Comparison of ENCODE assay signal across 13 cellular contexts in the genomic region with DNA sequence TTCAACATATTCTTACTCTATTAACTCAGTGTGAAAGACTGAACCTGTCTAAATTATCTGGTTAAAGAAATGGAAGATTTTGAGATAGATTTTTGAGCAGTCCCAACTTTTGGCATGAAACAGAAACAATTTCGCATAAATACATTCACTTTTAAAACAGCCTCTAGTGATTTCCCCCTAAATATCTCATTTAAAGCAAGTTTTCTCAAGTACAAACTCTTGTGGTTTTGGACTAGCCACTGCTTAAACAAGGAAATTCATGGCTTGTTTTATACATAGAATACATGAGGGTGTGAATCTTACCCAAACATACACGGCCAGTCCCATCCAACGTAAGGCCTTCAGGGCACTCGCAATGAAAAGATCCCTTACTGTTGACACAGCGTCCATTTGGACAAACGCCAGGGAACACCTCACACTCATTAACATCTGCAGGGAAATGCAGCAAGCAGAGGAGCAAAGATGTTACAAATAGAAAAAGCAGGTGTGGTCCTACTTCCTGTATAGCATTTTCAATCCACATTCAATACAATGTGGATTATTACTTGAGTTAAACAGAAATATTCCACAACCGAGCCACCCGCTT.
DNase-seq lines count a peak whose midpoint lies in the region; ATAC-seq and TF ChIP-seq lines count a peak whose summit lies in the region.
"Had no signal": no experiment of that assay in that cellular context is flagged by ENCODE, and none has a peak within 500 bp of the region (broad histone marks: within the 10 kb centered on the region; RNA-seq: fewer than 3 reads in every experiment).

No MANE protein-coding gene starts in this region.

- peaks cover 16% of the 10 kb centered on the region for H3K36me3 Mint-ChIP-seq in WTC11
- H3K36me3 Mint-ChIP-seq in activated T-cell treated with anti-CD3 and anti-CD28 coated beads, Interleukin-2, amount 50 U/mL, for 24 hours (ENCODE audit: low read depth) = no peaks in the 10 kb centered on the region
- H3K36me3 Mint-ChIP-seq: activated CD4-positive, alpha-beta memory T cell treated with anti-CD3 and anti-CD28 coated beads for 36 hours; activated naive CD8-positive, alpha-beta T cell had no signal

- no peaks in the 10 kb centered on the region for H3K9me3 ChIP-seq in HEK293 (ENCODE audit: control insufficient read depth, insufficient read depth, low read depth, low read length)
- H3K9me3 ChIP-seq: Caco-2 had no signal

- ATAC-seq in WTC11 (no peak), GM21381 (IDR thresholded peaks at IDR 0.05; ENCODE audit: unreplicated experiment) (no peak)

- peak overlapping the region; percentile 48 for H3K27ac Mint-ChIP-seq in WTC11
- H3K27ac Mint-ChIP-seq in activated T-cell treated with anti-CD3 and anti-CD28 coated beads, Interleukin-2, amount 50 U/mL, for 24 hours = no peak overlapping the region
- H3K27ac Mint-ChIP-seq: activated CD4-positive, alpha-beta memory T cell treated with anti-CD3 and anti-CD28 coated beads for 36 hours; activated naive CD8-positive, alpha-beta T cell; T-helper 1 cell treated with Interleukin-12 subunit alpha and Interleukin-12 subunit beta and Interleukin-4 antibody, amounts not matched to agents 30 μg/mL and 1 μg/mL, for 36 hours had no signal

- H3K27ac ChIP-seq in HEK293 (ENCODE audit: extremely low read depth, low read depth, low read length) = peak overlapping the region; percentile 19; the same call in 1 of the 2 replicates

- peaks cover 19% of the 10 kb centered on the region for H3K4me1 ChIP-seq in HEK293 (ENCODE audit: control insufficient read depth, insufficient read depth, low read length)
- H3K4me1 ChIP-seq: Caco-2 had no signal

- H3K4me3 ChIP-seq in HEK293 (ENCODE audit: low read depth, low read length) = no peak overlapping the region

- no peaks in the 10 kb centered on the region for H3K27me3 Mint-ChIP-seq in WTC11 (ENCODE audit: low read depth)
- no peaks in the 10 kb centered on the region for H3K27me3 Mint-ChIP-seq in activated T-cell treated with anti-CD3 and anti-CD28 coated beads, Interleukin-2, amount 50 U/mL, for 24 hours
- H3K27me3 Mint-ChIP-seq: activated CD4-positive, alpha-beta memory T cell treated with anti-CD3 and anti-CD28 coated beads for 36 hours had no signal

- CTCF ChIA-PET in HEK293 (lab: Yijun Ruan, JAX) = interaction anchor here (0.8 kb wide), 1 partner anchor 18 kb away, joined by 3 read pairs; no protein-coding TSS in a partner anchor
- CTCF ChIA-PET in WTC11 (lab: Charles Lee) = no interaction called here

- peaks cover 7% of the 10 kb centered on the region for H3K4me1 Mint-ChIP-seq in WTC11
- no peaks in the 10 kb centered on the region for H3K4me1 Mint-ChIP-seq in activated T-cell treated with anti-CD3 and anti-CD28 coated beads, Interleukin-2, amount 50 U/mL, for 24 hours (ENCODE audit: low read depth)

- peaks cover 35 to 38% of the 10 kb centered on the region in 2 experiments for H3K36me3 ChIP-seq in HEK293 (ENCODE audit: control insufficient read depth in 2 of 2, insufficient read depth in 1 of 2, low read length in 2 of 2)

- POLR2A ChIA-PET in HEK293 (lab: Yijun Ruan, JAX) = no interaction called here
- POLR2A ChIA-PET in WTC11 (lab: Charles Lee) = no interaction called here

- no peaks in the 10 kb centered on the region for H3K9me3 Mint-ChIP-seq in WTC11
- H3K9me3 Mint-ChIP-seq in activated T-cell treated with anti-CD3 and anti-CD28 coated beads, Interleukin-2, amount 50 U/mL, for 24 hours = no peaks in the 10 kb centered on the region
- H3K9me3 Mint-ChIP-seq: activated CD4-positive, alpha-beta memory T cell treated with anti-CD3 and anti-CD28 coated beads for 36 hours; T-helper 1 cell treated with Interleukin-12 subunit alpha and Interleukin-12 subunit beta and Interleukin-4 antibody, amounts not matched to agents 30 μg/mL and 1 μg/mL, for 36 hours had no signal

- TF ChIP-seq CTCF in HEK293 (tag by site-specific recombination; IDR thresholded peaks at IDR 0.05) (no peak), WTC11 (IDR thresholded peaks at IDR 0.05) (no peak)

- DNase-seq in NCI-H2029 treated with DMSO at 0.1 percent for 48 hours (lab: John Stamatoyannopoulos, UW) (peak; percentile 93), WTC11 (ENCODE audit: low spot score) (no peak), mucosa of gallbladder (ENCODE audit: low spot score) (peak; percentile 17), C1 segment of cervical spinal cord (lab: John Stamatoyannopoulos, UW) (no peak), retina (no peak)
- no peak for DNase-seq in activated T-cell treated with anti-CD3 and anti-CD28 coated beads, Interleukin-2, amount 50 U/mL, for 24 hours
- DNase-seq: activated CD4-positive, alpha-beta memory T cell treated with anti-CD3 and anti-CD28 coated beads for 36 hours; Caco-2; hippocampal formation had no signal

- H3K4me3 Mint-ChIP-seq in WTC11 = no peak overlapping the region
- H3K4me3 Mint-ChIP-seq in activated T-cell treated with anti-CD3 and anti-CD28 coated beads, Interleukin-2, amount 50 U/mL, for 24 hours = no peak overlapping the region
- H3K4me3 Mint-ChIP-seq: activated CD4-positive, alpha-beta memory T cell treated with anti-CD3 and anti-CD28 coated beads for 36 hours; activated naive CD8-positive, alpha-beta T cell; T-helper 1 cell treated with Interleukin-12 subunit alpha and Interleukin-12 subunit beta and Interleukin-4 antibody, amounts not matched to agents 30 μg/mL and 1 μg/mL, for 36 hours had no signal

TF ChIP-seq in HEK293, 187 proteins besides CTCF, POLR2A, EP300 and RAD21 (continues in another document):
- TF ChIP-seq MYNN (tag by site-specific recombination; IDR thresholded peaks at IDR 0.05; ENCODE audit: borderline replicate concordance) = no peak
- TF ChIP-seq, protein P1, sequence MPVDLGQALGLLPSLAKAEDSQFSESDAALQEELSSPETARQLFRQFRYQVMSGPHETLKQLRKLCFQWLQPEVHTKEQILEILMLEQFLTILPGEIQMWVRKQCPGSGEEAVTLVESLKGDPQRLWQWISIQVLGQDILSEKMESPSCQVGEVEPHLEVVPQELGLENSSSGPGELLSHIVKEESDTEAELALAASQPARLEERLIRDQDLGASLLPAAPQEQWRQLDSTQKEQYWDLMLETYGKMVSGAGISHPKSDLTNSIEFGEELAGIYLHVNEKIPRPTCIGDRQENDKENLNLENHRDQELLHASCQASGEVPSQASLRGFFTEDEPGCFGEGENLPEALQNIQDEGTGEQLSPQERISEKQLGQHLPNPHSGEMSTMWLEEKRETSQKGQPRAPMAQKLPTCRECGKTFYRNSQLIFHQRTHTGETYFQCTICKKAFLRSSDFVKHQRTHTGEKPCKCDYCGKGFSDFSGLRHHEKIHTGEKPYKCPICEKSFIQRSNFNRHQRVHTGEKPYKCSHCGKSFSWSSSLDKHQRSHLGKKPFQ (tag by site-specific recombination; IDR thresholded peaks at IDR 0.05) = peak; percentile 89
- TF ChIP-seq, protein P2, sequence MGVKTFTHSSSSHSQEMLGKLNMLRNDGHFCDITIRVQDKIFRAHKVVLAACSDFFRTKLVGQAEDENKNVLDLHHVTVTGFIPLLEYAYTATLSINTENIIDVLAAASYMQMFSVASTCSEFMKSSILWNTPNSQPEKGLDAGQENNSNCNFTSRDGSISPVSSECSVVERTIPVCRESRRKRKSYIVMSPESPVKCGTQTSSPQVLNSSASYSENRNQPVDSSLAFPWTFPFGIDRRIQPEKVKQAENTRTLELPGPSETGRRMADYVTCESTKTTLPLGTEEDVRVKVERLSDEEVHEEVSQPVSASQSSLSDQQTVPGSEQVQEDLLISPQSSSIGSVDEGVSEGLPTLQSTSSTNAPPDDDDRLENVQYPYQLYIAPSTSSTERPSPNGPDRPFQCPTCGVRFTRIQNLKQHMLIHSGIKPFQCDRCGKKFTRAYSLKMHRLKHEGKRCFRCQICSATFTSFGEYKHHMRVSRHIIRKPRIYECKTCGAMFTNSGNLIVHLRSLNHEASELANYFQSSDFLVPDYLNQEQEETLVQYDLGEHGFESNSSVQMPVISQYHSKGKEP (tag by site-specific recombination; IDR thresholded peaks at IDR 0.05) = peak; percentile 95
- no peak for TF ChIP-seq SCRT2 (tag by site-specific recombination; IDR thresholded peaks at IDR 0.05)

TF ChIP-seq in WTC11, 78 proteins besides CTCF, POLR2A, EP300 and RAD21 (continues in another document):
- TF ChIP-seq FOXP1 (CRISPR knock-in tag; IDR thresholded peaks at IDR 0.05; ENCODE audit: borderline replicate concordance) = no peak
- TF ChIP-seq, protein P3, sequence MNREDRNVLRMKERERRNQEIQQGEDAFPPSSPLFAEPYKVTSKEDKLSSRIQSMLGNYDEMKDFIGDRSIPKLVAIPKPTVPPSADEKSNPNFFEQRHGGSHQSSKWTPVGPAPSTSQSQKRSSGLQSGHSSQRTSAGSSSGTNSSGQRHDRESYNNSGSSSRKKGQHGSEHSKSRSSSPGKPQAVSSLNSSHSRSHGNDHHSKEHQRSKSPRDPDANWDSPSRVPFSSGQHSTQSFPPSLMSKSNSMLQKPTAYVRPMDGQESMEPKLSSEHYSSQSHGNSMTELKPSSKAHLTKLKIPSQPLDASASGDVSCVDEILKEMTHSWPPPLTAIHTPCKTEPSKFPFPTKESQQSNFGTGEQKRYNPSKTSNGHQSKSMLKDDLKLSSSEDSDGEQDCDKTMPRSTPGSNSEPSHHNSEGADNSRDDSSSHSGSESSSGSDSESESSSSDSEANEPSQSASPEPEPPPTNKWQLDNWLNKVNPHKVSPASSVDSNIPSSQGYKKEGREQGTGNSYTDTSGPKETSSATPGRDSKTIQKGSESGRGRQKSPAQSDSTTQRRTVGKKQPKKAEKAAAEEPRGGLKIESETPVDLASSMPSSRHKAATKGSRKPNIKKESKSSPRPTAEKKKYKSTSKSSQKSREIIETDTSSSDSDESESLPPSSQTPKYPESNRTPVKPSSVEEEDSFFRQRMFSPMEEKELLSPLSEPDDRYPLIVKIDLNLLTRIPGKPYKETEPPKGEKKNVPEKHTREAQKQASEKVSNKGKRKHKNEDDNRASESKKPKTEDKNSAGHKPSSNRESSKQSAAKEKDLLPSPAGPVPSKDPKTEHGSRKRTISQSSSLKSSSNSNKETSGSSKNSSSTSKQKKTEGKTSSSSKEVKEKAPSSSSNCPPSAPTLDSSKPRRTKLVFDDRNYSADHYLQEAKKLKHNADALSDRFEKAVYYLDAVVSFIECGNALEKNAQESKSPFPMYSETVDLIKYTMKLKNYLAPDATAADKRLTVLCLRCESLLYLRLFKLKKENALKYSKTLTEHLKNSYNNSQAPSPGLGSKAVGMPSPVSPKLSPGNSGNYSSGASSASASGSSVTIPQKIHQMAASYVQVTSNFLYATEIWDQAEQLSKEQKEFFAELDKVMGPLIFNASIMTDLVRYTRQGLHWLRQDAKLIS (CRISPR knock-in tag; IDR thresholded peaks at IDR 0.05; ENCODE audit: borderline replicate concordance) = no peak

Comparison
In these comparisons a context has a peak if more than half of its experiments do, and no peak if none do; other contexts are left out.
1. DNase-seq: peak in NCI-H2029 treated with DMSO at 0.1 percent for 48 hours (single experiment) and mucosa of gallbladder (single experiment); none in WTC11 (single experiment), activated T-cell treated with anti-CD3 and anti-CD28 coated beads, Interleukin-2, amount 50 U/mL, for 24 hours (single experiment), C1 segment of cervical spinal cord (0 of 14) and retina (single experiment).